21 cellular contexts compared by ENCODE assay signal in genomic region chr1:22841142-22841541, GRCh38.
"Had no signal": no experiment of that assay in that cellular context is flagged by ENCODE, and none has a peak within 500 bp of the region (broad histone marks: within the 10 kb centered on the region; RNA-seq: fewer than 3 reads in every experiment).

No MANE protein-coding gene starts in this region.

- H3K27ac ChIP-seq: hepatocyte, left lung, lower lobe of right lung, parathyroid adenoma, testis, tibial nerve, upper lobe of right lung, uterus had no signal

- H2AFZ ChIP-seq: hepatocyte, parathyroid adenoma had no signal

- H3K9ac ChIP-seq: parathyroid adenoma had no signal

- H3K4me1 Mint-ChIP-seq: naive thymus-derived CD8-positive, alpha-beta T cell; stimulated activated effector memory CD8-positive, alpha-beta T cell treated with anti-CD3 and anti-CD28 coated beads, Interleukin-12 subunit alpha, Interleukin-12 subunit beta, amount 100 ng/mL, for 72 hours had no signal

- H3K4me3 ChIP-seq: dorsolateral prefrontal cortex, hepatocyte, left lung, lower lobe of right lung, sigmoid colon, testis, tibial nerve, upper lobe of right lung, uterus had no signal

- DNase-seq: cerebellar nuclear complex; dorsolateral prefrontal cortex; effector CD4-positive, alpha-beta T cell; left cardiac atrium; lower lobe of right lung; naive thymus-derived CD8-positive, alpha-beta T cell; sigmoid colon; stimulated activated CD4-positive, alpha-beta T cell treated with anti-CD3 and anti-CD28 coated beads, Interleukin-2, amount 100 ng/mL, for 24 hours; stimulated activated CD4-positive, alpha-beta T cell treated with anti-CD3 and anti-CD28 coated beads, Interleukin-4, amount 100 ng/mL, for 24 hours; stimulated activated naive CD8-positive, alpha-beta T cell treated with anti-CD3 and anti-CD28 coated beads, Interleukin-15, Interleukin-2, amounts not matched to agents 100 U/mL and 50 U/mL, for 24 hours; testis; upper lobe of right lung; uterus had no signal

- H3K4me2 ChIP-seq: hepatocyte had no signal

- H3K36me3 Mint-ChIP-seq: naive thymus-derived CD8-positive, alpha-beta T cell; stimulated activated effector memory CD8-positive, alpha-beta T cell treated with anti-CD3 and anti-CD28 coated beads, Interleukin-12 subunit alpha, Interleukin-12 subunit beta, amount 100 ng/mL, for 72 hours had no signal

- H3K4me3 Mint-ChIP-seq: naive thymus-derived CD8-positive, alpha-beta T cell; stimulated activated effector memory CD8-positive, alpha-beta T cell treated with anti-CD3 and anti-CD28 coated beads, Interleukin-12 subunit alpha, Interleukin-12 subunit beta, amount 100 ng/mL, for 72 hours had no signal

- H3K79me2 ChIP-seq: hepatocyte, parathyroid adenoma had no signal

- H3K27me3 ChIP-seq: dorsolateral prefrontal cortex, hepatocyte, sigmoid colon, testis, tibial nerve, upper lobe of right lung, uterus had no signal

- H3K36me3 ChIP-seq: left lung, lower lobe of right lung, sigmoid colon, tibial nerve, upper lobe of right lung, uterus had no signal

- H3K4me1 ChIP-seq: left lung, lower lobe of right lung, parathyroid adenoma, testis, tibial nerve, upper lobe of right lung, uterus had no signal

- FAIRE-seq: frontal cortex, kidney had no signal

- H3K9me3 Mint-ChIP-seq: naive thymus-derived CD8-positive, alpha-beta T cell; stimulated activated effector memory CD8-positive, alpha-beta T cell treated with anti-CD3 and anti-CD28 coated beads, Interleukin-12 subunit alpha, Interleukin-12 subunit beta, amount 100 ng/mL, for 72 hours had no signal

- H3K9me3 ChIP-seq: left lung, lower lobe of right lung, sigmoid colon, testis, tibial nerve, upper lobe of right lung, uterus had no signal

- ATAC-seq: left lung; lower lobe of right lung; naive thymus-derived CD8-positive, alpha-beta T cell; stimulated activated effector memory CD8-positive, alpha-beta T cell treated with anti-CD3 and anti-CD28 coated beads, Interleukin-12 subunit alpha, Interleukin-12 subunit beta, amount 100 ng/mL, for 72 hours; stimulated activated naive CD8-positive, alpha-beta T cell treated with anti-CD3 and anti-CD28 coated beads, Interleukin-15, Interleukin-2, amounts not matched to agents 100 U/mL and 50 U/mL, for 24 hours; upper lobe of right lung had no signal

- H3K27me3 Mint-ChIP-seq: progenitor cell of endocrine pancreas had no signal

- H3K27ac Mint-ChIP-seq: naive thymus-derived CD8-positive, alpha-beta T cell; progenitor cell of endocrine pancreas; stimulated activated effector memory CD8-positive, alpha-beta T cell treated with anti-CD3 and anti-CD28 coated beads, Interleukin-12 subunit alpha, Interleukin-12 subunit beta, amount 100 ng/mL, for 72 hours had no signal
